In genomic region chr10:11875499-11876281, GRCh38 we compare ENCODE assay signal across 8 cellular contexts. TPM values are rescaled to one million over a fixed set of nuclear protein-coding genes. Genes with fewer than 3 reads are reported as not detected.
DNase-seq lines count a peak whose midpoint lies in the region; ATAC-seq and TF ChIP-seq lines count a peak whose summit lies in the region.

No MANE protein-coding gene starts in this region.

- H3K9me3 ChIP-seq in gastroesophageal sphincter: no peaks in the 10 kb centered on the region

- intact Hi-C loops in posterior vena cava (cut with DNase I): no loop called here

- TF ChIP-seq EP300 in gastroesophageal sphincter (IDR thresholded peaks at IDR 0.05): no peak

- H3K27me3 ChIP-seq in gastroesophageal sphincter: no peaks in the 10 kb centered on the region

- DNase-seq in DMS79 (lab: John Stamatoyannopoulos, UW) (peak; percentile 35), SW480 (ENCODE audit: low spot score) (peak; percentile 98), posterior vena cava (ENCODE audit: low spot score) (peak; percentile 94)
- DNase-seq in stimulated activated CD4-positive, alpha-beta T cell treated with anti-CD3 and anti-CD28 coated beads, Interleukin-4, amount 100 ng/mL, for 1 hour: no peak

- no peak overlapping the region for H3K4me3 ChIP-seq in gastroesophageal sphincter

- peak overlapping the region in 2 of 4 donors; percentile 47 to 48 for H3K27ac ChIP-seq in gastroesophageal sphincter

- H3K4me1 ChIP-seq in gastroesophageal sphincter: peaks cover 0 to 19% (median 16%) of the 10 kb centered on the region in 3 donors

- WGBS in gastroesophageal sphincter (ENCODE audit: low coverage in 1 of 2), 2 donors: 33% methylated on average over 2 of the region's 17 CpGs; no CpG with 5 or more reads in 1 of the 2 donors

- TF ChIP-seq POLR2A in gastroesophageal sphincter (IDR thresholded peaks at IDR 0.05): no peak

- ATAC-seq in gastroesophageal sphincter: peak; percentile 88
- no peak for ATAC-seq in HG03457 (IDR thresholded peaks at IDR 0.05; ENCODE audit: unreplicated experiment)
- no peak for ATAC-seq in GM21447 (IDR thresholded peaks at IDR 0.05; ENCODE audit: unreplicated experiment)
- no peak for ATAC-seq in GM19035 (IDR thresholded peaks at IDR 0.05; ENCODE audit: unreplicated experiment)

- no peaks in the 10 kb centered on the region for H3K36me3 ChIP-seq in gastroesophageal sphincter

- TF ChIP-seq CTCF in gastroesophageal sphincter (IDR thresholded peaks at IDR 0.05): no peak

RNA-seq across cellular contexts. Expression of gene PROSER2, which starts 52.5 kb away (rescaled TPM):
- total RNA-seq in gastroesophageal sphincter (10 to 100 TPM in 1 of 4 donors, 1 to 10 TPM in 2, under 1 TPM in 1; 0.62 to 10.3 (median 1.8) TPM), posterior vena cava (1 to 10 TPM; 1.6 to 2.0 TPM)
